8 cellular contexts compared by ENCODE assay signal in the genomic region with DNA sequence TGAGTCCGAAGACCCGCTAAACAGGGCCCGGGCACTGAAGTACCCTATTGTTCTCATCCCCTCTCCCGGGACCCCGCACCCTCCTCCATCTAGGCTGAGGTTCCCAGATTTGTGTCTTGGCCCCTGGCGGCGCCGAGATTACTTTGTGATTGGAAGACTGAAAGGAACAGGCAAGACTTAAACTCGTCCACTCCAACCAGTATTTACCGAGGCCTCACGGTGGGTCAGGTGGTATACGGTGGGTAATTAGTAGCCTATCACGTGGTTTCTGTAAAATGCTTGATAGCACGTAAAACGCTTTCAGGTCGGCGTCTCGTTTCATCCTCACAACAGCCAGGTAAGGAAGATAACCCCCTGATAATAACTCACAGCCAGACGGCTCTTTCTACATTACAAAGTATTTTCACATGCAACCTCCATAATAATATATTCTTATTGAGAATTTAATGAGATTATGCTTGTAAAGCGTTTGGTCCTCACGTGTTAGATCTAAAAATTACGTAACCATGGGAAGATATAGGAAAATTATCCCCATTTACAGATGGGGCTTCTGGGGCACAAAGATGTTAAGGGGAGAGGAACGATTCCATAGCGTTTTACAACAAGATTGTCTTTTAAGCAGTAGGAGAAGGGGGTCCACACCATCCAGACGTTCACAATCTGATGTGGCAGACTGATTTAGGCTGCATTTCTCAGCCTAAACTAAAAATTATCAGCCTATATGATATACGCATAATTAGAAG. TPM values are rescaled to one million over a fixed set of nuclear protein-coding genes. Genes with fewer than 3 reads are reported as not detected.
DNase-seq lines count a peak whose midpoint lies in the region; ATAC-seq and TF ChIP-seq lines count a peak whose summit lies in the region.

No MANE protein-coding gene starts in this region.

- peak overlapping the region; percentile 95 for H3K4me3 Mint-ChIP-seq in T-helper 17 cell

- no peak for TF ChIP-seq CTCF in choroid plexus epithelial cell (conservative IDR thresholded peaks at IDR 0.05; ENCODE audit: low read depth, low read length)

- H3K4me3 ChIP-seq in choroid plexus epithelial cell (ENCODE audit: low read depth, low read length) = peak overlapping the region; percentile 95

- DNase-seq in stimulated activated naive CD4-positive, alpha-beta T cell (lab: John Stamatoyannopoulos, UW) = peak in 4 of 6 experiments; percentile 45 to 75 (median 53)
- DNase-seq in stimulated activated naive CD4-positive, alpha-beta T cell treated with Interleukin-2 at 50 U/mL for 16 hours (lab: John Stamatoyannopoulos, UW) = no peak
- peak; percentile 61 for DNase-seq in NCI-H1417 treated with DMSO at 0.1 percent for 48 hours (lab: John Stamatoyannopoulos, UW)
- peak in 1 of 3 donors; percentile 11 for DNase-seq in T-helper 17 cell
- peak; percentile 80 for DNase-seq in choroid plexus epithelial cell (ENCODE audit: low read depth)
- DNase-seq in kidney glomerular epithelial cell (lab: John Stamatoyannopoulos, UW) = peak; percentile 82
- peak; percentile 32 to 42 for DNase-seq in stimulated activated CD4-positive, alpha-beta T cell treated with anti-CD3 and anti-CD28 coated beads, Interleukin-2, amount 100 ng/mL, for 48 hours

- ATAC-seq in HG02840 (IDR thresholded peaks at IDR 0.05; ENCODE audit: low FRiP score, unreplicated experiment) (peak; percentile 52), T-helper 17 cell (peak; percentile 56)

- H3K27ac Mint-ChIP-seq in T-helper 17 cell = peak overlapping the region; percentile 95

- peaks cover 23% of the 10 kb centered on the region for H3K4me1 Mint-ChIP-seq in T-helper 17 cell

- H3K27me3 Mint-ChIP-seq in T-helper 17 cell = no peaks in the 10 kb centered on the region

- peaks cover 3% of the 10 kb centered on the region for H3K36me3 Mint-ChIP-seq in T-helper 17 cell (ENCODE audit: low read depth)

- H3K9me3 ChIP-seq in T-helper 17 cell (ENCODE audit: control insufficient read depth, low read length, poor library complexity, severe bottlenecking) = no peaks in the 10 kb centered on the region

RNA-seq across cellular contexts. Expression of gene PIK3C2A, which starts 0.6 kb away (rescaled TPM):
- total RNA-seq in T-helper 17 cell = 10 to 100 TPM; 33.0 to 42.0 TPM
